In genomic region chr14:56821177-56821576, GRCh38 we compare ENCODE assay signal across 26 cellular contexts. TPM values are rescaled to one million over a fixed set of nuclear protein-coding genes. Genes with fewer than 3 reads are reported as not detected.
"Had no signal": no experiment of that assay in that cellular context is flagged by ENCODE, and none has a peak within 500 bp of the region (broad histone marks: within the 10 kb centered on the region; RNA-seq: fewer than 3 reads in every experiment).

No MANE protein-coding gene starts in this region.

- H3K4me3 ChIP-seq: breast epithelium, esophagus squamous epithelium, gastrocnemius medialis, ovary, upper lobe of left lung had no signal

- ATAC-seq: gastrocnemius medialis; natural killer cell treated with Interleukin-12 subunit alpha and Interleukin-12 subunit beta and Interleukin-15 and Interleukin-18, amount 100 ng/mL, for 72 hours; right cardiac atrium had no signal

- H3K27ac ChIP-seq: breast epithelium, esophagus squamous epithelium, gastrocnemius medialis, neutrophil, ovary, upper lobe of left lung had no signal

- H3K27me3 ChIP-seq: ovary had no signal

- H3K9me3 ChIP-seq: breast epithelium, esophagus squamous epithelium, gastrocnemius medialis, neutrophil, ovary, upper lobe of left lung had no signal

- DNase-seq: activated CD4-positive, alpha-beta memory T cell treated with anti-CD3 and anti-CD28 coated beads for 36 hours; activated CD4-positive, alpha-beta T cell treated with anti-CD3 and anti-CD28 coated beads for 48 hours; activated CD4-positive, CD25-positive, alpha-beta regulatory T cell; activated effector memory CD4-positive, alpha-beta T cell treated with Interleukin-2 at 50 U/mL for 16 hours; activated naive CD4-positive, alpha-beta T cell treated with anti-CD3 and anti-CD28 coated beads for 36 hours; activated naive CD8-positive, alpha-beta T cell treated with anti-CD3 and anti-CD28 coated beads, Interleukin-2, amount 10 ng/mL, durations not matched to agents 7 days and 5 days; activated T-cell treated with anti-CD3 and anti-CD28 coated beads, Interleukin-2, amount 50 U/mL, for 48 hours; amniotic stem cell; cortex of kidney; endodermal cell; esophagus squamous epithelium; gastrocnemius medialis; head of caudate nucleus; hypothalamus; midbrain; ovary; right cardiac atrium; stimulated activated CD4-positive, alpha-beta T cell treated with anti-CD3 and anti-CD28 coated beads, Interleukin-4, amount 100 ng/mL, for 24 hours; stimulated activated naive CD4-positive, alpha-beta T cell treated with Interleukin-2 at 50 U/mL for 16 hours; T1000; upper lobe of left lung had no signal

- H3K36me3 ChIP-seq: breast epithelium, esophagus squamous epithelium, gastrocnemius medialis, neutrophil, ovary, upper lobe of left lung had no signal

- H3K4me1 ChIP-seq: breast epithelium, esophagus squamous epithelium, gastrocnemius medialis had no signal

RNA-seq across cellular contexts. Expression of gene OTX2, which starts 10.9 kb away (rescaled TPM):
- total RNA-seq: activated CD4-positive, alpha-beta memory T cell treated with anti-CD3 and anti-CD28 coated beads for 36 hours; activated naive CD4-positive, alpha-beta T cell treated with anti-CD3 and anti-CD28 coated beads for 36 hours; activated naive CD8-positive, alpha-beta T cell treated with anti-CD3 and anti-CD28 coated beads, Interleukin-2, amount 10 ng/mL, durations not matched to agents 7 days and 5 days; breast epithelium; esophagus squamous epithelium; gastrocnemius medialis; liver; natural killer cell treated with Interleukin-12 subunit alpha and Interleukin-12 subunit beta and Interleukin-15 and Interleukin-18, amount 100 ng/mL, for 72 hours; ovary; pulmonary artery endothelial cell; right cardiac atrium; upper lobe of left lung had no signal
- polyA plus RNA-seq: liver, right cardiac atrium had no signal
